20 cellular contexts compared by ENCODE assay signal in the genomic region with DNA sequence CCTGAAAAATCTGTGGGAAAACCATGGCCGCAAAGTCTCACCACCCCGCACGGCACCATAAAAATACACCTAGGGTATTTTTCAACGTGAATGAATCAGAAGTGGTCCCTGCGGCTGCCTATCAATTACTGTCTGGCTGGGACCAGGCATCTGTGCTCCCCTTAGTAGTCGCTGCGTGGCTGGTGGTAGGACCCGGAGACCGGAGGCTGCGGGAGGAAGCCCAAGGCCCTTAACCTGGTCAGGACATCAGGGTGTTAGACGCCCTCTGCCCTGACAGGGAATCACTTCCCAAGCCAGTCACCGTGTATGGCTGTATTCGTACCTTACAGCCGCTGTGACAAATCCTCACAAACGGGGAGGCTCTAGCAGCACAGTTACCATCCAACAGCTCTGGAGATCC.
A peak's percentile ranks its signal among the peaks of the same experiment; 100 is the strongest.
DNase-seq lines count a peak whose midpoint lies in the region; ATAC-seq, FAIRE-seq and TF ChIP-seq lines count a peak whose summit lies in the region.
"Had no signal": no experiment of that assay in that cellular context is flagged by ENCODE, and none has a peak within 500 bp of the region (broad histone marks: within the 10 kb centered on the region; RNA-seq: fewer than 3 reads in every experiment).

No MANE protein-coding gene starts in this region.

- ATAC-seq in HG03025 (IDR thresholded peaks at IDR 0.05; ENCODE audit: low FRiP score, unreplicated experiment): no peak
- ATAC-seq: GM12878, K562 had no signal

- H3K79me1 ChIP-seq in neuronal stem cell (ENCODE audit: low read depth, low read length): no peaks in the 10 kb centered on the region

- no peak overlapping the region for H3K9ac ChIP-seq in neuronal stem cell (ENCODE audit: low read depth, low read length, poor library complexity)

- no peaks in the 10 kb centered on the region for H3K36me3 ChIP-seq in H7 (replicated peaks; ENCODE audit: control insufficient read depth, insufficient read depth, low read length)
- no peaks in the 10 kb centered on the region for H3K36me3 ChIP-seq in bronchial epithelial cell (ENCODE audit: control insufficient read depth, insufficient read depth, low read length)
- H3K36me3 ChIP-seq in neuronal stem cell (replicated peaks in 1 of 2; ENCODE audit: control insufficient read depth in 2 of 2, insufficient read depth in 2 of 2, low read length in 2 of 2): peaks cover 0 to 3% of the 10 kb centered on the region in 2 donors
- H3K36me3 ChIP-seq: BE2C had no signal

- H2BK5ac ChIP-seq in neuronal stem cell (ENCODE audit: low read length): no peak overlapping the region

- in situ Hi-C loops in KBM-7 (cut with MboI; ENCODE audit: low pct_unique_long_range_greater_than_20kb, low sequenced_read_pairs): no loop called here

- no peak overlapping the region for H2AFZ ChIP-seq in neuronal stem cell (ENCODE audit: low read length)

- no peak overlapping the region for H3K4ac ChIP-seq in neuronal stem cell (ENCODE audit: low read length)

- H3K4me2 ChIP-seq in neuronal stem cell (ENCODE audit: insufficient read depth, low read length, poor library complexity, severe bottlenecking): no peak overlapping the region

- H2BK120ac ChIP-seq in neuronal stem cell (ENCODE audit: low read depth, low read length): no peak overlapping the region

- H2BK15ac ChIP-seq in neuronal stem cell (ENCODE audit: low read length): peak overlapping the region; percentile 13

- H3K4me1 ChIP-seq in neuronal stem cell (ENCODE audit: control insufficient read depth in 2 of 2, insufficient read depth in 1 of 2, low read depth in 1 of 2, low read length in 2 of 2): peaks cover 16 to 35% of the 10 kb centered on the region in 2 donors
- H3K4me1 ChIP-seq: BE2C had no signal

- H3K27ac ChIP-seq in neuronal stem cell (replicated peaks; ENCODE audit: low read length): no peak overlapping the region

- TF ChIP-seq CTCF in bronchial epithelial cell (IDR thresholded peaks at IDR 0.05; ENCODE audit: insufficient read depth, low read length, severe bottlenecking): no peak

- WGBS in neuronal stem cell (ENCODE audit: extremely low coverage in 2 of 2, insufficient read length in 2 of 2, insufficient replicate concordance in 1 of 2), 2 donors: no CpG with 5 or more reads among the region's 15 CpGs

- DNase-seq in H7 (peak; percentile 55), bronchial epithelial cell (ENCODE audit: low read depth) (no peak), neuronal stem cell (ENCODE audit: low spot score) (no peak), KBM-7 (no peak), midbrain (lab: John Stamatoyannopoulos, UW) (no peak), COR-L47 (lab: John Stamatoyannopoulos, UW) (no peak)
- DNase-seq: ACHN; BE2C; Calu3; CD4-positive, alpha-beta memory T cell; DMS53; DND-41; EL; HCEC 1CT; IMR-90 had no signal

- H3K4me3 ChIP-seq in H7 (ENCODE audit: insufficient read depth, low read depth, low read length): no peak overlapping the region
- H3K4me3 ChIP-seq in bronchial epithelial cell (ENCODE audit: low read depth, low read length): no peak overlapping the region
- H3K4me3 ChIP-seq in neuronal stem cell (ENCODE audit: low read length in 2 of 2): no peak overlapping the region
- H3K4me3 ChIP-seq: GM12878, K562 had no signal

- H2AK5ac ChIP-seq in neuronal stem cell (ENCODE audit: low read depth, low read length): peak overlapping the region; percentile 64

- H3K14ac ChIP-seq in neuronal stem cell (ENCODE audit: low read length): no peak overlapping the region

- H4K91ac ChIP-seq in neuronal stem cell (ENCODE audit: low read depth, low read length, poor library complexity): no peak overlapping the region

- no peaks in the 10 kb centered on the region; the same call in 1 of the 2 replicates for H3K27me3 ChIP-seq in H7 (ENCODE audit: control insufficient read depth, insufficient read depth, low read length)
- H3K27me3 ChIP-seq in bronchial epithelial cell (ENCODE audit: control insufficient read depth, insufficient read depth, low read length): no peaks in the 10 kb centered on the region
- H3K27me3 ChIP-seq in neuronal stem cell (ENCODE audit: control insufficient read depth in 3 of 3, insufficient read depth in 3 of 3, low read depth in 1 of 3, low read length in 3 of 3): peaks cover 0 to 3% (median 0%) of the 10 kb centered on the region in 3 experiments
- H3K27me3 ChIP-seq: BE2C had no signal

- H3K18ac ChIP-seq in neuronal stem cell (ENCODE audit: low read length): no peak overlapping the region

- FAIRE-seq in bronchial epithelial cell (lab: Jason Lieb, UNC): peak; percentile 91
- FAIRE-seq: A204.1, GM12878, HTR-8/SVneo, K562 had no signal

- peak overlapping the region; percentile 2 for H2BK12ac ChIP-seq in neuronal stem cell (ENCODE audit: low read length)

- H4K8ac ChIP-seq in neuronal stem cell (ENCODE audit: low read depth, low read length): no peak overlapping the region

- H3K9me3 ChIP-seq in neuronal stem cell (replicated peaks in 1 of 2; ENCODE audit: control insufficient read depth in 2 of 2, insufficient read depth in 1 of 2, low read depth in 1 of 2, low read length in 2 of 2): peaks cover 3 to 6% of the 10 kb centered on the region in 2 donors
- H3K9me3 ChIP-seq: BE2C had no signal

- H3K23ac ChIP-seq in neuronal stem cell (ENCODE audit: low read depth, low read length, poor library complexity): no peak overlapping the region
